Comparison of ENCODE assay signal across 8 cellular contexts in genomic region chr2:175004980-175005832, GRCh38.
DNase-seq lines count a peak whose midpoint lies in the region; ATAC-seq and TF ChIP-seq lines count a peak whose summit lies in the region.

CHN1 (minus strand) TSS chr2:175005381; CDS start chr2:175004912, 469 bp downstream.

- peak; percentile 73 for ATAC-seq in HG02610 (IDR thresholded peaks at IDR 0.05; ENCODE audit: unreplicated experiment)
- ATAC-seq in activated CD4-positive, CD25-positive, alpha-beta regulatory T cell treated with anti-CD3 and anti-CD28 coated beads, Interleukin-2, amount 50 U/mL, for 24 hours = peak; percentile 89 to 90

- TF ChIP-seq CTCF in GM10266 (IDR thresholded peaks at IDR 0.05; ENCODE audit: control insufficient read depth, insufficient read depth, low read depth, missing control alignments) = no peak

- DNase-seq in GM10266 (ENCODE audit: extremely low spot score) (peak; percentile 62), NCI-H1694 treated with DMSO at 0.1 percent for 48 hours (lab: John Stamatoyannopoulos, UW) (peak; percentile 84), cerebellar cortex (ENCODE audit: low spot score) (peak; percentile 56), kidney tubule cell (ENCODE audit: low spot score) (peak; percentile 78), GDM1 (lab: John Stamatoyannopoulos, UW) (no peak)
- DNase-seq in stimulated activated CD4-positive, alpha-beta T cell treated with anti-CD3 and anti-CD28 coated beads, Interleukin-15, amount 100 ng/mL, for 48 hours (ENCODE audit: low read depth in 2 of 2) = peak; percentile 28 to 52
